26 cellular contexts compared by ENCODE assay signal in the genomic region with DNA sequence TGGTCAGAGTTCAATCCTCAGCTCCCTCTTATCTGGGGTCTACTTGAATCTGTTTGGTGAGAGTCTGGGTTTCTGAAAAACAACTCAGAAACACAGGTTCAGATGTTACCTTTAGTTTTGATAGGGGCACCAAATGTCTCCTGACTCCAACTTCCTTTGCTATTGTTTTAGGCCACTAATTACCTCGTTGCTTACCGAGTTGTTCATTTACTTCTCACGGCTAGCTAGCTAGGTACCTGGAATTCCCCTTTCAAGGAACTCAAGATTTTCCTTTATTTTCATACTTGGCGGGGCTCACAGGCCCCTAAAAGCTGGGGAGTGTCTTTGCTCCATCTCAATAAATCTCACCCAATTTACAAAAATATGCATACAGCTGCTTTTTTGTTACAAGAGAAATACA.
"Had no signal": no experiment of that assay in that cellular context is flagged by ENCODE, and none has a peak within 500 bp of the region (broad histone marks: within the 10 kb centered on the region; RNA-seq: fewer than 3 reads in every experiment).

No MANE protein-coding gene starts in this region.

- H3K27ac ChIP-seq: dorsolateral prefrontal cortex, epithelial cell of prostate, esophagus muscularis mucosa, foreskin keratinocyte, gastroesophageal sphincter, heart left ventricle, hepatocyte, lower lobe of right lung, neutrophil, pancreas, right atrium auricular region, suprapubic skin, vagina had no signal

- H3K4me1 ChIP-seq: foreskin keratinocyte, lower lobe of right lung, pancreas, suprapubic skin, vagina had no signal

- DNase-seq: cortex of kidney; dorsolateral prefrontal cortex; effector CD4-positive, alpha-beta T cell; foreskin keratinocyte; heart left ventricle; left ventricle myocardium superior; lower lobe of right lung; natural killer cell; pancreas; stimulated activated CD4-positive, alpha-beta T cell treated with anti-CD3 and anti-CD28 coated beads, Interleukin-12 subunit alpha, Interleukin-12 subunit beta, amount 100 ng/mL, for 4 hours; stimulated activated CD4-positive, alpha-beta T cell treated with anti-CD3 and anti-CD28 coated beads, Interleukin-1b, Interleukin-23, amount 100 ng/mL, for 48 hours; stimulated activated CD4-positive, alpha-beta T cell treated with anti-CD3 and anti-CD28 coated beads, Interleukin-4, amount 100 ng/mL, for 1 hour; stimulated activated CD8-positive, alpha-beta memory T cell treated with anti-CD3 and anti-CD28 coated beads, Interleukin-4, amount 100 ng/mL, for 48 hours; stimulated activated naive CD4-positive, alpha-beta T cell; stimulated activated naive CD8-positive, alpha-beta T cell treated with anti-CD3 and anti-CD28 coated beads, Interleukin-15, amount 100 ng/mL, for 72 hours; trophoblast cell had no signal

- H3K9me3 ChIP-seq: esophagus muscularis mucosa, gastroesophageal sphincter, heart left ventricle, lower lobe of right lung, neutrophil, pancreas, right atrium auricular region, suprapubic skin, vagina had no signal

- H3K4me3 ChIP-seq: dorsolateral prefrontal cortex, esophagus muscularis mucosa, gastroesophageal sphincter, heart left ventricle, hepatocyte, lower lobe of right lung, pancreas, right atrium auricular region, smooth muscle cell, suprapubic skin, vagina had no signal

- H3K27me3 ChIP-seq: dorsolateral prefrontal cortex, esophagus muscularis mucosa, foreskin keratinocyte, gastroesophageal sphincter, heart left ventricle, hepatocyte, pancreas, right atrium auricular region, suprapubic skin, vagina had no signal

- ATAC-seq: foreskin keratinocyte; gastroesophageal sphincter; heart left ventricle; left ventricle myocardium superior; lower lobe of right lung; natural killer cell; pancreas; sciatic nerve; stimulated activated naive CD8-positive, alpha-beta T cell treated with anti-CD3 and anti-CD28 coated beads, Interleukin-15, amount 100 ng/mL, for 72 hours had no signal

- H3K36me3 ChIP-seq: esophagus muscularis mucosa, gastroesophageal sphincter, heart left ventricle, lower lobe of right lung, neutrophil, pancreas, right atrium auricular region, suprapubic skin, vagina had no signal
